Comparison of ENCODE assay signal across 11 cellular contexts in the genomic region with DNA sequence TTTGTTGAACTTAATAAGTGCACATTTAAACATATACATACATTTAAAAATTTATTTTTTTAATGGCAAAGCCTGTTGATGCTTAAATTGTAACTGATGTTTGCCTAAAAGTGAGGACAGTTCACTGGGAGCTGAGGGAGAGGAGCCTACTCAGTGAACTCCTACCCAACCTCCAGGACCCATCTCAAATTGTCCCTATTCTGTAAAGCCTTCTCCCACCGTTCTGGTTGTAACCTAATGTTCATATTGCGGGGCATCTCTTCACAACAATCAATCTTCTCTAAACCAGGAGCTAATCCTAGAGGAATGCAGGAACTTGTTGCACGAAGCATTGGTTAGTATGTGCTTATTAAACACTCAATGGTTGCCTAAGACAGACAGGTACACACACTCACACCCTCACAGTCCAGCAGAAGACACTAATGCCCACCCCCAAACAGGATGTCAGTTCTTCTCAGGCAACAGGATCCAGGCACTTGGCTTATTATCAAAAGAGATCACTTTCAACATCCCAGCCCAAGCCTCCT. TPM values are rescaled to one million over a fixed set of nuclear protein-coding genes. Genes with fewer than 3 reads are reported as not detected.
DNase-seq lines count a peak whose midpoint lies in the region; ATAC-seq, FAIRE-seq and TF ChIP-seq lines count a peak whose summit lies in the region.
"Had no signal": no experiment of that assay in that cellular context is flagged by ENCODE, and none has a peak within 500 bp of the region (broad histone marks: within the 10 kb centered on the region; RNA-seq: fewer than 3 reads in every experiment).

No MANE protein-coding gene starts in this region.

- 78% methylated on average over 3 of the region's 3 CpGs for WGBS in GM12878 (ENCODE audit: insufficient coverage, insufficient replicate concordance, low lambda C conversion rate, missing lambda C conversion rate)

- no peak overlapping the region for H3K27ac Mint-ChIP-seq in activated naive CD4-positive, alpha-beta T cell treated with anti-CD3 and anti-CD28 coated beads, Interleukin-2, amount 10 ng/mL, durations not matched to agents 7 days and 5 days
- no peak overlapping the region for H3K27ac Mint-ChIP-seq in activated naive CD4-positive, alpha-beta T cell treated with anti-CD3 and anti-CD28 coated beads for 36 hours
- H3K27ac Mint-ChIP-seq in memory B cell, result peak overlapping the region; percentile 54
- H3K27ac Mint-ChIP-seq: activated CD8-positive, alpha-beta T cell treated with anti-CD3 and anti-CD28 coated beads for 36 hours had no signal

- TF ChIP-seq POLR2A in GM12878 (IDR thresholded peaks at IDR 0.05; ENCODE audit: low read depth, low read length) (no peak), erythroblast (IDR thresholded peaks at IDR 0.05; ENCODE audit: low read length) (no peak)

- RAD21 ChIA-PET in GM12878 (lab: Charles Lee; ENCODE audit: unreplicated experiment), result interaction anchor here (1.6 to 4.1 kb wide), 3 partner anchors 10 to 67 kb away, joined by 6 to 29 read pairs (median 8); no protein-coding TSS in a partner anchor

- H2AFZ ChIP-seq in GM12878 (ENCODE audit: control insufficient read depth, low read depth, low read length), result no peak overlapping the region

- H3K27me3 ChIP-seq in GM12878 (replicated peaks in 1 of 2; ENCODE audit: control insufficient read depth in 2 of 2, insufficient read depth in 2 of 2, low read length in 1 of 2), result no peaks in the 10 kb centered on the region
- H3K27me3 ChIP-seq in tibial artery, result no peaks in the 10 kb centered on the region

- H3K36me3 Mint-ChIP-seq in activated naive CD4-positive, alpha-beta T cell treated with anti-CD3 and anti-CD28 coated beads, Interleukin-2, amount 10 ng/mL, durations not matched to agents 7 days and 5 days, result no peaks in the 10 kb centered on the region
- no peaks in the 10 kb centered on the region for H3K36me3 Mint-ChIP-seq in activated naive CD4-positive, alpha-beta T cell treated with anti-CD3 and anti-CD28 coated beads for 36 hours (ENCODE audit: low read depth)
- H3K36me3 Mint-ChIP-seq in memory B cell, result peaks cover 1% of the 10 kb centered on the region

- no peaks in the 10 kb centered on the region; the same call in 1 of the 2 replicates for H3K79me2 ChIP-seq in GM12878 (ENCODE audit: control insufficient read depth, insufficient read depth, low read length)

- DNase-seq in activated naive CD4-positive, alpha-beta T cell treated with anti-CD3 and anti-CD28 coated beads, Interleukin-2, amount 10 ng/mL, durations not matched to agents 7 days and 5 days, result no peak
- DNase-seq in activated naive CD4-positive, alpha-beta T cell treated with anti-CD3 and anti-CD28 coated beads for 36 hours, result no peak
- no peak for DNase-seq in GM12878 (ENCODE audit: low read depth, low spot score)
- DNase-seq in memory B cell (ENCODE audit: low spot score in 2 of 2), result no peak
- no peak for DNase-seq in tibial artery
- DNase-seq in erythroblast (lab: John Stamatoyannopoulos, UW), result no peak
- DNase-seq in SIG-M5 treated with dmso at 0.1 percent for 504 hours (lab: John Stamatoyannopoulos, UW; ENCODE audit: unreplicated experiment), result no peak
- DNase-seq in NCI-H2029 (lab: John Stamatoyannopoulos, UW), result no peak
- DNase-seq: activated CD8-positive, alpha-beta T cell treated with anti-CD3 and anti-CD28 coated beads for 36 hours; NCI-H510A had no signal

- peak overlapping the region; percentile 92 for H3K4me2 ChIP-seq in GM12878 (ENCODE audit: control insufficient read depth, insufficient read depth)

- no peak for ATAC-seq in GM12878
- ATAC-seq in memory B cell (ENCODE audit: low read depth), result no peak
- ATAC-seq: activated CD8-positive, alpha-beta T cell treated with anti-CD3 and anti-CD28 coated beads for 36 hours had no signal

- no peak overlapping the region for H3K9ac ChIP-seq in GM12878 (ENCODE audit: control insufficient read depth, insufficient read depth, low read length)

- peaks cover 29% of the 10 kb centered on the region for H3K4me1 ChIP-seq in GM12878 (ENCODE audit: control insufficient read depth, insufficient read depth, low read length)
- peaks cover 0 to 51% (median 33%) of the 10 kb centered on the region in 4 donors for H3K4me1 ChIP-seq in tibial artery

- no peak for TF ChIP-seq CTCF in GM12878 (IDR thresholded peaks at IDR 0.05 in 2 of 3, conservative IDR thresholded peaks at IDR 0.05 in 1 of 3; ENCODE audit: control insufficient read depth in 2 of 3, extremely low read depth in 1 of 3, insufficient read depth in 1 of 3, low read depth in 3 of 3, low read length in 3 of 3)
- TF ChIP-seq CTCF in tibial artery (IDR thresholded peaks at IDR 0.05), result no peak

- intact Hi-C loops in activated naive CD4-positive, alpha-beta T cell treated with anti-CD3 and anti-CD28 coated beads for 36 hours (cut with micrococcal nuclease), result loop anchor here (5.0 kb wide), 2 partner anchors 51 to 161 kb away; a partner anchor contains a TSS
- intact Hi-C loops in GM12878 (cut with micrococcal nuclease; ENCODE audit: unreplicated experiment), result no loop called here
- intact Hi-C loops in tibial artery (cut with DNase I; ENCODE audit: low total_unique reads), result loop anchor here (10.0 kb wide), 1 partner anchor 197 kb away; a partner anchor contains a TSS

- in situ Hi-C loops in GM12878 (cut with MboI), result no loop called here

- H3K36me3 ChIP-seq in GM12878 (ENCODE audit: control insufficient read depth in 2 of 2, insufficient read depth in 2 of 2, low read length in 1 of 2) (no peaks in the 10 kb centered on the region), tibial artery (no peaks in the 10 kb centered on the region)

- H3K4me3 Mint-ChIP-seq in activated naive CD4-positive, alpha-beta T cell treated with anti-CD3 and anti-CD28 coated beads, Interleukin-2, amount 10 ng/mL, durations not matched to agents 7 days and 5 days, result peak overlapping the region; percentile 36
- H3K4me3 Mint-ChIP-seq in activated naive CD4-positive, alpha-beta T cell treated with anti-CD3 and anti-CD28 coated beads for 36 hours, result no peak overlapping the region
- H3K4me3 Mint-ChIP-seq in memory B cell, result peak overlapping the region; percentile 91

- POLR2A ChIA-PET in GM12878 (lab: Charles Lee), result interaction anchor here (1.9 kb wide), 1 partner anchor 10 kb away, joined by 7 read pairs; no protein-coding TSS in a partner anchor

- CTCF ChIA-PET in activated naive CD4-positive, alpha-beta T cell treated with anti-CD3 and anti-CD28 coated beads, Interleukin-2, amount 10 ng/mL, durations not matched to agents 7 days and 5 days (lab: Charles Lee), result interaction anchor here (1.2 kb wide), 1 partner anchor 628 kb away, joined by 3 read pairs; no protein-coding TSS in a partner anchor
- CTCF ChIA-PET in activated naive CD4-positive, alpha-beta T cell treated with anti-CD3 and anti-CD28 coated beads for 36 hours (lab: Charles Lee), result no interaction called here
- CTCF ChIA-PET in GM12878 (lab: Yijun Ruan, JAX), result interaction anchor here (1.2 to 1.6 kb wide), 5 partner anchors 10 to 122 kb away, joined by 3 to 8 read pairs (median 4); no protein-coding TSS in a partner anchor

- H3K27ac ChIP-seq in GM12878 (ENCODE audit: control insufficient read depth, insufficient read depth) (no peak overlapping the region), tibial artery (peak overlapping the region; percentile 63 to 70)

- no peak for FAIRE-seq in GM12878 (lab: Jason Lieb, UNC)
- FAIRE-seq: H54 had no signal

- BruUV-seq in GM12878 (replicated peaks; lab: Mats Ljungman, UMichigan), result TSS peak; percentile 58

- no peak for TF ChIP-seq RAD21 in GM12878 (IDR thresholded peaks at IDR 0.05; ENCODE audit: insufficient read depth, low read depth, low read length)

- TF ChIP-seq EP300 in GM12878 (IDR thresholded peaks at IDR 0.05; ENCODE audit: borderline replicate concordance in 1 of 2, control insufficient read depth in 1 of 2, low read depth in 2 of 2, low read length in 2 of 2), result no peak

- peaks cover 80% of the 10 kb centered on the region for H3K27me3 Mint-ChIP-seq in activated naive CD4-positive, alpha-beta T cell treated with anti-CD3 and anti-CD28 coated beads, Interleukin-2, amount 10 ng/mL, durations not matched to agents 7 days and 5 days
- H3K27me3 Mint-ChIP-seq in activated naive CD4-positive, alpha-beta T cell treated with anti-CD3 and anti-CD28 coated beads for 36 hours (ENCODE audit: low read depth), result peaks cover 24% of the 10 kb centered on the region
- H3K27me3 Mint-ChIP-seq in memory B cell, result no peaks in the 10 kb centered on the region

- H3K9me3 ChIP-seq in GM12878 (replicated peaks; ENCODE audit: control insufficient read depth, insufficient read depth, low read length), result no peaks in the 10 kb centered on the region
- no peaks in the 10 kb centered on the region for H3K9me3 ChIP-seq in tibial artery

- H3K9me3 Mint-ChIP-seq in activated naive CD4-positive, alpha-beta T cell treated with anti-CD3 and anti-CD28 coated beads, Interleukin-2, amount 10 ng/mL, durations not matched to agents 7 days and 5 days, result no peaks in the 10 kb centered on the region
- no peaks in the 10 kb centered on the region for H3K9me3 Mint-ChIP-seq in activated naive CD4-positive, alpha-beta T cell treated with anti-CD3 and anti-CD28 coated beads for 36 hours
- no peaks in the 10 kb centered on the region for H3K9me3 Mint-ChIP-seq in memory B cell
- H3K9me3 Mint-ChIP-seq: activated CD8-positive, alpha-beta T cell treated with anti-CD3 and anti-CD28 coated beads for 36 hours had no signal

- H4K20me1 ChIP-seq in GM12878 (ENCODE audit: control insufficient read depth, insufficient read depth), result no peaks in the 10 kb centered on the region

- SMC1A ChIA-PET in GM12878 (lab: Charles Lee; ENCODE audit: uncharacterized antibody, unreplicated experiment), result interaction anchor here (0.9 to 2.1 kb wide), 10 partner anchors 10 to 177 kb away, joined by 3 to 12 read pairs (median 4); no protein-coding TSS in a partner anchor

- H3K4me1 Mint-ChIP-seq in activated naive CD4-positive, alpha-beta T cell treated with anti-CD3 and anti-CD28 coated beads, Interleukin-2, amount 10 ng/mL, durations not matched to agents 7 days and 5 days, result peaks cover 18% of the 10 kb centered on the region
- peaks cover 15% of the 10 kb centered on the region for H3K4me1 Mint-ChIP-seq in activated naive CD4-positive, alpha-beta T cell treated with anti-CD3 and anti-CD28 coated beads for 36 hours (ENCODE audit: low read depth)
- H3K4me1 Mint-ChIP-seq in memory B cell, result peaks cover 43% of the 10 kb centered on the region

- H3K4me3 ChIP-seq in GM12878 (no peak overlapping the region), tibial artery (peak overlapping the region; percentile 83 to 94)

RNA-seq across cellular contexts. Expression of a gene that starts 1.8 kb away (rescaled TPM):
- 1 to 10 TPM; 1.9 to 2.6 TPM for total RNA-seq in activated naive CD4-positive, alpha-beta T cell treated with anti-CD3 and anti-CD28 coated beads for 36 hours
- 113 and 120 TPM in 2 replicates for total RNA-seq in GM12878 (2013; cell fraction: nucleolus; rRNA removed)
- total RNA-seq in GM12878 (2014; rRNA removed) (13.1 and 13.6 TPM in 2 replicates), GM12878 (2014; rRNA removed; fragmentation: Illumina TruSeq; extraction: Trizol) (19.9 and 20.3 TPM in 2 replicates), GM12878 (2021) (40.2 and 40.4 TPM in 2 replicates)
- polyA plus RNA-seq in GM12878 (2011; ENCODE audit: low read depth), result 7.5 TPM
- polyA plus RNA-seq in GM12878 (2011; rRNA removed) (10.2 and 12.1 TPM in 2 replicates), GM12878 (2014; fragmentation: Illumina TruSeq; extraction: Trizol) (21.0 and 24.3 TPM in 2 replicates), GM12878 (2014; fragmentation: Nextera tagmentation; extraction: Ambion mirVana) (10 to 100 TPM in 1 of 2 experiments, 1 to 10 TPM in 1; 7.8 to 13.1 TPM), GM12878 (2014; rRNA removed) (15.6 and 16.8 TPM in 2 replicates), GM12878 (2016; fragmentation: Nextera tagmentation; extraction: Ambion mirVana) (10 to 100 TPM; 26.1 to 49.3 TPM)
- polyA plus RNA-seq in GM12878 (2011; cell fraction: cytosol; rRNA removed), result 6.8 and 7.1 TPM in 2 replicates
- 28.8 and 37.1 TPM in 2 replicates for polyA plus RNA-seq in GM12878 (2011; cell fraction: nucleus; rRNA removed)
- 10.5 and 13.6 TPM in 2 replicates for polyA plus RNA-seq in GM12878 (2012)
- 8.2 and 11.1 TPM in 2 replicates for polyA minus RNA-seq in GM12878 (2011; rRNA and poly(A)+ RNA removed)
- polyA minus RNA-seq in GM12878 (2011; cell fraction: cytosol; rRNA and poly(A)+ RNA removed), result 3.2 and 4.5 TPM in 2 replicates
- 11.0 and 12.8 TPM in 2 replicates for polyA minus RNA-seq in GM12878 (2011; cell fraction: nucleus; rRNA and poly(A)+ RNA removed)
